16 cellular contexts compared by ENCODE assay signal in the genomic region with DNA sequence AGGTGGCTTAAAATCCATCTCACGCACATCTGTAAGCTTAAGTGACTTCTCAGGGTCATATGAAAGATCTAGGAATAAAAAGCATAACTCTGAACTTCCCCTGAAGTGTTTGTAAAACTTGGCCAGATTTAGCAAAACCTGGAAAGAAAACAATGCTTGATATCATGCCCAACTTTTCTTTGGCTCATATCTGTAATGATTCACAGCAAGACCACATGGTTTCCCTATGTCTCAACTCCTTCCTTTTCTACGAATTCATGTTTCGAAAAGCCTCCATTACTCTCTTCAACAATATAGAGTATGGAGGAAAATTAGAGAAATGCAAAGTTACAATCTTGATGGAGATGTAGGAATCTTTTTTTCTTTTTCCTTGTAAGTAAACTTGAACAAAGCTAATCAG. TPM values are rescaled to one million over a fixed set of nuclear protein-coding genes. Genes with fewer than 3 reads are reported as not detected.
A peak's percentile ranks its signal among the peaks of the same experiment; 100 is the strongest.
DNase-seq lines count a peak whose midpoint lies in the region; ATAC-seq and TF ChIP-seq lines count a peak whose summit lies in the region.
"Had no signal": no experiment of that assay in that cellular context is flagged by ENCODE, and none has a peak within 500 bp of the region (broad histone marks: within the 10 kb centered on the region; RNA-seq: fewer than 3 reads in every experiment).

No MANE protein-coding gene starts in this region.

- POLR2A ChIA-PET in Panc1 (lab: Charles Lee), result no interaction called here

- peak; percentile 72 for DNase-seq in EH (ENCODE audit: low read depth)
- no peak for DNase-seq in Panc1 (ENCODE audit: low read depth, low spot score)
- peak; percentile 48 for DNase-seq in myocyte (ENCODE audit: low read depth)
- no peak for DNase-seq in COLO668 (lab: John Stamatoyannopoulos, UW; ENCODE audit: unreplicated experiment)
- DNase-seq in SW480 (ENCODE audit: low spot score), result no peak
- DNase-seq in activated CD4-positive, alpha-beta T cell treated with anti-CD3 and anti-CD28 coated beads, Interleukin-2, amount 50 U/mL, for 4 hours, result no peak
- DNase-seq: activated CD4-positive, alpha-beta T cell treated with anti-CD3 and anti-CD28 coated beads for 4 hours; BE2C; caudate nucleus; KG1; posterior cingulate gyrus had no signal

- H3K9me3 ChIP-seq in Panc1 (ENCODE audit: control insufficient read depth, insufficient read depth, low read depth, low read length) (no peaks in the 10 kb centered on the region), endocrine pancreas (ENCODE audit: control insufficient read depth, low read length) (no peaks in the 10 kb centered on the region)
- H3K9me3 ChIP-seq: BE2C, esophagus muscularis mucosa had no signal

- TF ChIP-seq CTCF in Panc1 (IDR thresholded peaks at IDR 0.05), result no peak

- H3K4me3 ChIP-seq in Panc1 (ENCODE audit: low read depth in 2 of 2, low read length in 2 of 2), result no peak overlapping the region
- H3K4me3 ChIP-seq in endocrine pancreas (ENCODE audit: control insufficient read depth, insufficient read depth, low read length), result peak overlapping the region; percentile 0
- H3K4me3 ChIP-seq: esophagus muscularis mucosa had no signal

- CTCF ChIA-PET in Panc1 (lab: Charles Lee), result no interaction called here

- no TSS peak for BruUV-seq in Panc1 (replicated peaks; lab: Mats Ljungman, UMichigan)

- peak overlapping the region; percentile 69 for H3K27ac ChIP-seq in Panc1 (ENCODE audit: low read length)
- H3K27ac ChIP-seq: esophagus muscularis mucosa had no signal

- intact Hi-C loops in Panc1 (cut with micrococcal nuclease; ENCODE audit: unreplicated experiment), result no loop called here

- H3K4me1 ChIP-seq in Panc1 (ENCODE audit: control insufficient read depth, insufficient read depth, low read length) (peaks cover 6% of the 10 kb centered on the region; the same call in 1 of the 2 replicates), endocrine pancreas (ENCODE audit: control insufficient read depth, insufficient read depth, low read length) (no peaks in the 10 kb centered on the region)
- H3K4me1 ChIP-seq: BE2C had no signal

- no peaks in the 10 kb centered on the region for H3K36me3 ChIP-seq in Panc1 (ENCODE audit: control insufficient read depth, insufficient read depth, low read length)
- H3K36me3 ChIP-seq in endocrine pancreas (ENCODE audit: control insufficient read depth, insufficient read depth, low read length), result no peaks in the 10 kb centered on the region
- H3K36me3 ChIP-seq: BE2C, esophagus muscularis mucosa had no signal

- no peak overlapping the region for H3K9ac ChIP-seq in endocrine pancreas (ENCODE audit: control insufficient read depth, insufficient read depth, low read length)

- in situ Hi-C loops in Panc1 (cut with HindIII; ENCODE audit: low pct_unique_long_range_greater_than_20kb, low sequenced_read_pairs), result no loop called here

- H3K27me3 ChIP-seq in Panc1 (ENCODE audit: control insufficient read depth, insufficient read depth, low read length), result no peaks in the 10 kb centered on the region
- no peaks in the 10 kb centered on the region for H3K27me3 ChIP-seq in endocrine pancreas (ENCODE audit: control insufficient read depth, insufficient read depth, low read length)
- H3K27me3 ChIP-seq: BE2C, esophagus muscularis mucosa had no signal

- peak; percentile 51; the same call in 1 of the 2 replicates for ATAC-seq in Panc1
- ATAC-seq in GM21786 (IDR thresholded peaks at IDR 0.05; ENCODE audit: unreplicated experiment), result no peak
- ATAC-seq: stimulated activated memory B cell treated with anti-CD40 and anti-IgM and Interleukin-4, amounts not matched to agents 10 μg/mL and 1 μg/mL and 100 μg/mL, for 72 hours had no signal

RNA-seq across cellular contexts. Expression of gene CABCOCO1, which starts 20.0 kb away (rescaled TPM):
- 4.0 TPM for total RNA-seq in Panc1 (2021; ENCODE audit: unreplicated experiment)
- 2.7 TPM for polyA plus RNA-seq in Panc1 (2012; ENCODE audit: insufficient read length)
- total RNA-seq in myocyte, result 0.13 and 0.99 TPM in 2 replicates
- 0.19 TPM for polyA plus RNA-seq in myocyte (2012)
- total RNA-seq: activated T-helper 1 cell treated with anti-CD3 and anti-CD28 coated beads, Interleukin-12 subunit alpha, Interleukin-12 subunit beta, Interleukin-2, Interleukin-4 antibody, amounts not matched to agents 30 ng/mL and 10 ng/mL and 1 ng/mL, durations not matched to agents 14 hours and 24 hours and 36 hours had no signal

Comparison
In these comparisons a context has a peak if more than half of its experiments do, and no peak if none do; other contexts are left out.
1. DNase-seq: peak in EH (single experiment) and myocyte (single experiment); none in Panc1 (single experiment), COLO668 (single experiment), SW480 (single experiment) and activated CD4-positive, alpha-beta T cell treated with anti-CD3 and anti-CD28 coated beads, Interleukin-2, amount 50 U/mL, for 4 hours (0 of 2).